In genomic region chr2:52083214-52083613, GRCh38 we compare ENCODE assay signal across 1 cellular context.
TF ChIP-seq lines count a peak whose summit lies in the region.

No MANE protein-coding gene starts in this region.

TF ChIP-seq in SK-N-SH, 30 proteins besides CTCF, POLR2A, EP300 and RAD21 (continued from another document):
- TF ChIP-seq USF1 (IDR thresholded peaks at IDR 0.05; ENCODE audit: borderline replicate concordance, low read depth) = no peak
- no peak for TF ChIP-seq FOXJ3 (CRISPR knock-in tag; IDR thresholded peaks at IDR 0.05)
- TF ChIP-seq ZBTB33 (IDR thresholded peaks at IDR 0.05; ENCODE audit: borderline replicate concordance, low read depth) = no peak
- TF ChIP-seq RXRA (IDR thresholded peaks at IDR 0.05; ENCODE audit: borderline replicate concordance, low read depth) = no peak
